ENCODE assay signal across 1 cellular context in genomic region chr4:107380190-107380589, GRCh38.
TF ChIP-seq lines count a peak whose summit lies in the region.

No MANE protein-coding gene starts in this region.

TF ChIP-seq in IMR-90, 13 proteins besides CTCF, POLR2A, EP300 and RAD21:
- TF ChIP-seq MAZ (IDR thresholded peaks at IDR 0.05; ENCODE audit: borderline replicate concordance, low read depth, low read length), result no peak
- TF ChIP-seq CHD1 (IDR thresholded peaks at IDR 0.05; ENCODE audit: low read depth, low read length), result no peak
- TF ChIP-seq CEBPB (IDR thresholded peaks at IDR 0.05; ENCODE audit: low read depth, low read length), result no peak
- no peak for TF ChIP-seq RCOR1 (IDR thresholded peaks at IDR 0.05; ENCODE audit: insufficient replicate concordance, low read length)
- TF ChIP-seq SMC3 (IDR thresholded peaks at IDR 0.05; ENCODE audit: low read depth, low read length), result no peak
- no peak for TF ChIP-seq NFE2L2 (IDR thresholded peaks at IDR 0.05; ENCODE audit: low read depth, low read length)
- TF ChIP-seq BHLHE40 (IDR thresholded peaks at IDR 0.05; ENCODE audit: low read depth, low read length), result no peak
- TF ChIP-seq RFX5 (IDR thresholded peaks at IDR 0.05; ENCODE audit: low read depth, low read length), result no peak
- TF ChIP-seq USF2 (IDR thresholded peaks at IDR 0.05; ENCODE audit: low read depth, low read length), result no peak
- no peak for TF ChIP-seq MAFK (IDR thresholded peaks at IDR 0.05; ENCODE audit: low read depth, low read length)
- TF ChIP-seq MXI1 (IDR thresholded peaks at IDR 0.05; ENCODE audit: borderline replicate concordance, low read depth, low read length), result no peak
- TF ChIP-seq FOS (IDR thresholded peaks at IDR 0.05; ENCODE audit: low read depth, low read length), result no peak
- TF ChIP-seq ELK1 (IDR thresholded peaks at IDR 0.05; ENCODE audit: borderline replicate concordance, low read depth, low read length), result no peak
